In the genomic region with DNA sequence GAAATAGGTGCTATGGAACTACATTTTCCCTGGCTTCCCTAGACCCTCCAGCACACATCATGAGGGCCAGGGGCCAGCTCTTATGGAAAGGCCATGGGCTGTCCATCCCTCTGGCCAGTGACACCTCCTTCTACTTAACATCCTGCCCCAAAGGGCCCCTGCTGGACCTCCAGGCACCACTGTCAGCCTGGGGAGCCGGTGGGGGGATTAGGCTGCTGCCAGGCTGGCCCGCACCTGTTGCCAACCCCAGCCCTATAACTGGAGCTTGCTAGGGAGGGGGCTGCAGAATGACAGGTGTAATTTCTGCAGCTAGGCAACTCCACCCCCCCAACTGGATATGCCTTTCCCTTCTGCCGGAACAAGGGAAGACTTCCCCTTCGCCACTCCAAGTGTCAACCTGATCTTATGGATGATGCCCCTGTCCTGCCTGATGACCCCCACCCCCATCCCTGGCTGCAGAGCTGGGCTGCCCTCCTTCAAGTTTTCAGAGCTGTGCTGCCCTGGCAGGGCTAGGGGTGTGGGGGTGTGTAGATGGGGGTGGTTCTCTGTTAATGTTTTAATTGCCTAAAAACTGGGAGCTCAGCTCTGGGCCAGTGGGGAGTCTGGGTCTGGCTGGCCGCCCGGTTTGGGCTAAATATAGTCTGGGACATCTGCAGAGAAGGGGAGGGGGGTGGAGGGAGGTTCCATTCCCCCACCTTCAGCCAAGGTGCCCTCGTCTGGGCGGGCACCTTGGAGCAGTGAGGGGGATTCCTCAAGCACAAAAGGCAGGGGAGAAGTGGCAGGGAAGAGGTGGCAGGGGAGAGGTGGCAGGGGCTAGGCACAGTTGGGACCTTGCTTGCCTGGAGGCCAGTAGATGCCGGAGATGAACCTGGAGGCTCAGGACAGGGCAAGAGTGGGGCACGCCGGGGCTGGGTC, we compare ENCODE assay signal across 8 cellular contexts. TPM values are rescaled to one million over a fixed set of nuclear protein-coding genes. Genes with fewer than 3 reads are reported as not detected.
DNase-seq lines count a peak whose midpoint lies in the region; ATAC-seq and TF ChIP-seq lines count a peak whose summit lies in the region.

No MANE protein-coding gene starts in this region.

- H3K4me3 ChIP-seq in astrocyte of the cerebellum (ENCODE audit: low read depth, low read length), result peak overlapping the region; percentile 12
- peak overlapping the region; percentile 99 for H3K4me3 ChIP-seq in lower lobe of right lung
- peak overlapping the region; percentile 100 for H3K4me3 ChIP-seq in upper lobe of right lung

- intact Hi-C loops in lower lobe of right lung (cut with DNase I) (no loop called here), upper lobe of right lung (cut with DNase I) (no loop called here)

- H3K36me3 Mint-ChIP-seq in activated T-cell treated with anti-CD3 and anti-CD28 coated beads, Interleukin-2, amount 50 U/mL, for 72 hours (ENCODE audit: insufficient read depth in 2 of 2), result peaks cover 0 to 2% of the 10 kb centered on the region in 2 donors

- in situ Hi-C loops in astrocyte of the cerebellum (cut with HindIII; ENCODE audit: low sequenced_read_pairs), result no loop called here

- H3K36me3 ChIP-seq in lower lobe of right lung (no peaks in the 10 kb centered on the region), upper lobe of right lung (no peaks in the 10 kb centered on the region)

- no peaks in the 10 kb centered on the region for H3K9me3 Mint-ChIP-seq in activated T-cell treated with anti-CD3 and anti-CD28 coated beads, Interleukin-2, amount 50 U/mL, for 72 hours

- TF ChIP-seq CTCF in astrocyte of the cerebellum (IDR thresholded peaks at IDR 0.05; ENCODE audit: low read depth, low read length, missing control alignments) (no peak), lower lobe of right lung (IDR thresholded peaks at IDR 0.05) (no peak), upper lobe of right lung (IDR thresholded peaks at IDR 0.05) (no peak)

- peak overlapping the region; percentile 97 for H3K27ac Mint-ChIP-seq in activated T-cell treated with anti-CD3 and anti-CD28 coated beads, Interleukin-2, amount 50 U/mL, for 72 hours

- no peak for ATAC-seq in activated T-cell treated with anti-CD3 and anti-CD28 coated beads, Interleukin-2, amount 50 U/mL, for 72 hours (replicated peaks in 1 of 2)
- no peak for ATAC-seq in lower lobe of right lung
- no peak for ATAC-seq in upper lobe of right lung
- ATAC-seq in HG02938 (IDR thresholded peaks at IDR 0.05; ENCODE audit: unreplicated experiment), result no peak

- H3K27me3 ChIP-seq in lower lobe of right lung (ENCODE audit: low read depth), result no peaks in the 10 kb centered on the region
- no peaks in the 10 kb centered on the region for H3K27me3 ChIP-seq in upper lobe of right lung

- H3K9me3 ChIP-seq in lower lobe of right lung (no peaks in the 10 kb centered on the region), upper lobe of right lung (no peaks in the 10 kb centered on the region)

- peak in 1 of 2 donors; percentile 11 for DNase-seq in activated T-cell treated with anti-CD3 and anti-CD28 coated beads, Interleukin-2, amount 50 U/mL, for 72 hours
- DNase-seq in activated T-cell treated with anti-CD3 and anti-CD28 coated beads for 4 hours, result no peak
- DNase-seq in astrocyte of the cerebellum (ENCODE audit: low read depth), result no peak
- DNase-seq in lower lobe of right lung, result no peak
- DNase-seq in upper lobe of right lung, result peak; percentile 80
- DNase-seq in stimulated activated CD4-positive, alpha-beta T cell treated with anti-CD3 and anti-CD28 coated beads, Interleukin-4, amount 100 ng/mL, for 4 hours, result no peak
- DNase-seq in central memory CD4-positive, alpha-beta T cell, result no peak

- H3K4me3 Mint-ChIP-seq in activated T-cell treated with anti-CD3 and anti-CD28 coated beads, Interleukin-2, amount 50 U/mL, for 72 hours, result peak overlapping the region; percentile 91 to 97

- H3K27ac ChIP-seq in lower lobe of right lung (peak overlapping the region; percentile 96), upper lobe of right lung (peak overlapping the region; percentile 98)

- H3K4me1 ChIP-seq in lower lobe of right lung (peaks cover 89% of the 10 kb centered on the region), upper lobe of right lung (peaks cover 75% of the 10 kb centered on the region)

- H3K4me1 Mint-ChIP-seq in activated T-cell treated with anti-CD3 and anti-CD28 coated beads, Interleukin-2, amount 50 U/mL, for 72 hours (ENCODE audit: low read depth), result peaks cover 91% of the 10 kb centered on the region

- no peaks in the 10 kb centered on the region for H3K27me3 Mint-ChIP-seq in activated T-cell treated with anti-CD3 and anti-CD28 coated beads, Interleukin-2, amount 50 U/mL, for 72 hours (ENCODE audit: low read depth)

RNA-seq across cellular contexts. Expression of a gene that starts 12.8 kb away (rescaled TPM):
- total RNA-seq in activated T-cell treated with anti-CD3 and anti-CD28 coated beads, Interleukin-2, amount 50 U/mL, for 72 hours, result 10 to 100 TPM; 33.4 to 45.2 TPM
- total RNA-seq in lower lobe of right lung (82.6 TPM), upper lobe of right lung (69.7 TPM)

RNA-seq across cellular contexts. Expression of a gene that starts 34.1 kb away (rescaled TPM):
- total RNA-seq in activated T-cell treated with anti-CD3 and anti-CD28 coated beads, Interleukin-2, amount 50 U/mL, for 72 hours, result 10 to 100 TPM; 86.2 to 92.6 TPM
- 2.3 TPM for total RNA-seq in lower lobe of right lung
- total RNA-seq in upper lobe of right lung, result 1.4 TPM

RNA-seq across cellular contexts. Expression of a gene that starts 42.8 kb away (rescaled TPM):
- not detected for total RNA-seq in activated T-cell treated with anti-CD3 and anti-CD28 coated beads, Interleukin-2, amount 50 U/mL, for 72 hours
- 3.1 TPM for total RNA-seq in lower lobe of right lung
- total RNA-seq in upper lobe of right lung, result 2.8 TPM

Comparison
In these comparisons a context has a peak if more than half of its experiments do, and no peak if none do; other contexts are left out.
1. H3K4me3 ChIP-seq: peak in every context shown above with its lines; median percentile 100 in upper lobe of right lung; 99 in lower lobe of right lung; 12 in astrocyte of the cerebellum.
2. RNA of a gene that starts 34.1 kb away (total RNA-seq): 86.2 to 92.6 TPM in activated T-cell treated with anti-CD3 and anti-CD28 coated beads, Interleukin-2, amount 50 U/mL, for 72 hours; 2.3 TPM in lower lobe of right lung (single experiment) and 1.4 TPM in upper lobe of right lung (single experiment); every median in the first group is over 10 times any median in the second.